Comparison of ENCODE assay signal across 1 cellular context in genomic region chr22:49923445-49923844, GRCh38.
A peak's percentile ranks its signal among the peaks of the same experiment; 100 is the strongest.
TF ChIP-seq lines count a peak whose summit lies in the region.

No MANE protein-coding gene starts in this region.

TF ChIP-seq in HepG2, 621 proteins besides CTCF, POLR2A, EP300 and RAD21:
- TF ChIP-seq, protein P1, sequence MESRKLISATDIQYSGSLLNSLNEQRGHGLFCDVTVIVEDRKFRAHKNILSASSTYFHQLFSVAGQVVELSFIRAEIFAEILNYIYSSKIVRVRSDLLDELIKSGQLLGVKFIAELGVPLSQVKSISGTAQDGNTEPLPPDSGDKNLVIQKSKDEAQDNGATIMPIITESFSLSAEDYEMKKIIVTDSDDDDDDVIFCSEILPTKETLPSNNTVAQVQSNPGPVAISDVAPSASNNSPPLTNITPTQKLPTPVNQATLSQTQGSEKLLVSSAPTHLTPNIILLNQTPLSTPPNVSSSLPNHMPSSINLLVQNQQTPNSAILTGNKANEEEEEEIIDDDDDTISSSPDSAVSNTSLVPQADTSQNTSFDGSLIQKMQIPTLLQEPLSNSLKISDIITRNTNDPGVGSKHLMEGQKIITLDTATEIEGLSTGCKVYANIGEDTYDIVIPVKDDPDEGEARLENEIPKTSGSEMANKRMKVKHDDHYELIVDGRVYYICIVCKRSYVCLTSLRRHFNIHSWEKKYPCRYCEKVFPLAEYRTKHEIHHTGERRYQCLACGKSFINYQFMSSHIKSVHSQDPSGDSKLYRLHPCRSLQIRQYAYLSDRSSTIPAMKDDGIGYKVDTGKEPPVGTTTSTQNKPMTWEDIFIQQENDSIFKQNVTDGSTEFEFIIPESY (CRISPR knock-in tag; IDR thresholded peaks at IDR 0.05), result peak; percentile 78
- TF ChIP-seq, protein P2, sequence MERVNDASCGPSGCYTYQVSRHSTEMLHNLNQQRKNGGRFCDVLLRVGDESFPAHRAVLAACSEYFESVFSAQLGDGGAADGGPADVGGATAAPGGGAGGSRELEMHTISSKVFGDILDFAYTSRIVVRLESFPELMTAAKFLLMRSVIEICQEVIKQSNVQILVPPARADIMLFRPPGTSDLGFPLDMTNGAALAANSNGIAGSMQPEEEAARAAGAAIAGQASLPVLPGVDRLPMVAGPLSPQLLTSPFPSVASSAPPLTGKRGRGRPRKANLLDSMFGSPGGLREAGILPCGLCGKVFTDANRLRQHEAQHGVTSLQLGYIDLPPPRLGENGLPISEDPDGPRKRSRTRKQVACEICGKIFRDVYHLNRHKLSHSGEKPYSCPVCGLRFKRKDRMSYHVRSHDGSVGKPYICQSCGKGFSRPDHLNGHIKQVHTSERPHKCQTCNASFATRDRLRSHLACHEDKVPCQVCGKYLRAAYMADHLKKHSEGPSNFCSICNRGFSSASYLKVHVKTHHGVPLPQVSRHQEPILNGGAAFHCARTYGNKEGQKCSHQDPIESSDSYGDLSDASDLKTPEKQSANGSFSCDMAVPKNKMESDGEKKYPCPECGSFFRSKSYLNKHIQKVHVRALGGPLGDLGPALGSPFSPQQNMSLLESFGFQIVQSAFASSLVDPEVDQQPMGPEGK (CRISPR knock-in tag; IDR thresholded peaks at IDR 0.05), result peak; percentile 78
- TF ChIP-seq SPEN (CRISPR knock-in tag; IDR thresholded peaks at IDR 0.05; ENCODE audit: low read depth) (no peak), HNRNPLL (IDR thresholded peaks at IDR 0.05; ENCODE audit: low read depth, low read length, poor library complexity, severe bottlenecking) (no peak)
- TF ChIP-seq, protein P3, sequence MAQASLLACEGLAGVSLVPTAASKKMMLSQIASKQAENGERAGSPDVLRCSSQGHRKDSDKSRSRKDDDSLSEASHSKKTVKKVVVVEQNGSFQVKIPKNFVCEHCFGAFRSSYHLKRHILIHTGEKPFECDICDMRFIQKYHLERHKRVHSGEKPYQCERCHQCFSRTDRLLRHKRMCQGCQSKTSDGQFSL (CRISPR knock-in tag; IDR thresholded peaks at IDR 0.05), result 0 out of 2 replicates have a peak, but pooled peaks have one; percentile 70
